Comparison of ENCODE assay signal across 23 cellular contexts in genomic region chr1:40311692-40312091, GRCh38. TPM values are rescaled to one million over a fixed set of nuclear protein-coding genes. Genes with fewer than 3 reads are reported as not detected.
A peak's percentile ranks its signal among the peaks of the same experiment; 100 is the strongest.
DNase-seq lines count a peak whose midpoint lies in the region; ATAC-seq and TF ChIP-seq lines count a peak whose summit lies in the region.
"Had no signal": no experiment of that assay in that cellular context is flagged by ENCODE, and none has a peak within 500 bp of the region (broad histone marks: within the 10 kb centered on the region; RNA-seq: fewer than 3 reads in every experiment).

No MANE protein-coding gene starts in this region.

- CTCF ChIA-PET in activated naive CD4-positive, alpha-beta T cell treated with anti-CD3 and anti-CD28 coated beads for 36 hours (lab: Charles Lee) = interaction anchor here (0.6 to 1.1 kb wide), 3 partner anchors 20 to 157 kb away, joined by 3 to 4 read pairs (median 4); no protein-coding TSS in a partner anchor

- no peak for TF ChIP-seq RAD21 in Ishikawa (IDR thresholded peaks at IDR 0.05; ENCODE audit: low read depth)

- ATAC-seq in activated naive CD4-positive, alpha-beta T cell treated with anti-CD3 and anti-CD28 coated beads, Interleukin-2, amount 50 U/mL, for 72 hours = no peak
- ATAC-seq in HG03378 (IDR thresholded peaks at IDR 0.05; ENCODE audit: unreplicated experiment) = no peak
- ATAC-seq: activated CD8-positive, alpha-beta T cell treated with anti-CD3 and anti-CD28 coated beads, Interleukin-2, amount 10 ng/mL, durations not matched to agents 7 days and 5 days; esophagus mucosa; left lobe of liver; PC-3 had no signal

- H3K27ac Mint-ChIP-seq in activated naive CD4-positive, alpha-beta T cell treated with anti-CD3 and anti-CD28 coated beads, Interleukin-2, amount 50 U/mL, for 72 hours = peak overlapping the region; percentile 41 to 62
- H3K27ac Mint-ChIP-seq in activated naive CD4-positive, alpha-beta T cell treated with anti-CD3 and anti-CD28 coated beads for 36 hours = no peak overlapping the region
- H3K27ac Mint-ChIP-seq in dendritic cell treated with granulocyte-macrophage colony-stimulating factor and Interleukin-4, amounts not matched to agents 40 ng/mL and 50 ng/mL, for 4 days = peak overlapping the region; percentile 52
- H3K27ac Mint-ChIP-seq in CD14-positive monocyte = peak overlapping the region in 1 of 7 donors; percentile 40
- H3K27ac Mint-ChIP-seq: stimulated activated naive CD8-positive, alpha-beta T cell treated with anti-CD3 and anti-CD28 coated beads, Interleukin-15, Interleukin-2, amounts not matched to agents 100 ng/mL and 50 ng/mL, for 24 hours had no signal

- H3K4me3 Mint-ChIP-seq in activated naive CD4-positive, alpha-beta T cell treated with anti-CD3 and anti-CD28 coated beads for 36 hours = no peak overlapping the region
- H3K4me3 Mint-ChIP-seq in dendritic cell treated with granulocyte-macrophage colony-stimulating factor and Interleukin-4, amounts not matched to agents 40 ng/mL and 50 ng/mL, for 4 days = no peak overlapping the region
- H3K4me3 Mint-ChIP-seq in CD14-positive monocyte = no peak overlapping the region
- H3K4me3 Mint-ChIP-seq: activated CD8-positive, alpha-beta T cell treated with anti-CD3 and anti-CD28 coated beads, Interleukin-2, amount 10 ng/mL, durations not matched to agents 7 days and 5 days; brain; stimulated activated naive CD8-positive, alpha-beta T cell treated with anti-CD3 and anti-CD28 coated beads, Interleukin-15, Interleukin-2, amounts not matched to agents 100 ng/mL and 50 ng/mL, for 24 hours had no signal

- intact Hi-C loops in activated naive CD4-positive, alpha-beta T cell treated with anti-CD3 and anti-CD28 coated beads for 36 hours (cut with micrococcal nuclease) = no loop called here
- intact Hi-C loops in dendritic cell treated with granulocyte-macrophage colony-stimulating factor and Interleukin-4, amounts not matched to agents 40 ng/mL and 50 ng/mL, for 4 days (cut with micrococcal nuclease) = loop anchor here (10.0 kb wide), 1 partner anchor 227 kb away; no protein-coding TSS in a partner anchor
- intact Hi-C loops in CD14-positive monocyte (cut with micrococcal nuclease) = loop anchor here (5.0 to 10.0 kb wide), 3 partner anchors 44 to 157 kb away; partner anchors contain the start of gene ZMPSTE24 (in 1 of the 2)

- no peaks in the 10 kb centered on the region for H3K36me3 ChIP-seq in WERI-Rb-1

- H3K4me1 Mint-ChIP-seq in activated naive CD4-positive, alpha-beta T cell treated with anti-CD3 and anti-CD28 coated beads for 36 hours (ENCODE audit: low read depth) = peaks cover 20% of the 10 kb centered on the region
- H3K4me1 Mint-ChIP-seq in dendritic cell treated with granulocyte-macrophage colony-stimulating factor and Interleukin-4, amounts not matched to agents 40 ng/mL and 50 ng/mL, for 4 days (ENCODE audit: low read depth) = peaks cover 48% of the 10 kb centered on the region
- peaks cover 41% of the 10 kb centered on the region for H3K4me1 Mint-ChIP-seq in CD14-positive monocyte

- TF ChIP-seq EP300 in Ishikawa (IDR thresholded peaks at IDR 0.05; ENCODE audit: borderline replicate concordance) = no peak

- no peaks in the 10 kb centered on the region for H3K9me3 ChIP-seq in WERI-Rb-1 (ENCODE audit: severe bottlenecking)
- H3K9me3 ChIP-seq: SK-N-SH, testis had no signal

- H3K9me3 Mint-ChIP-seq in activated naive CD4-positive, alpha-beta T cell treated with anti-CD3 and anti-CD28 coated beads, Interleukin-2, amount 50 U/mL, for 72 hours = no peaks in the 10 kb centered on the region
- no peaks in the 10 kb centered on the region for H3K9me3 Mint-ChIP-seq in activated naive CD4-positive, alpha-beta T cell treated with anti-CD3 and anti-CD28 coated beads for 36 hours
- no peaks in the 10 kb centered on the region for H3K9me3 Mint-ChIP-seq in dendritic cell treated with granulocyte-macrophage colony-stimulating factor and Interleukin-4, amounts not matched to agents 40 ng/mL and 50 ng/mL, for 4 days
- peaks cover 0 to 4% (median 0%) of the 10 kb centered on the region in 7 donors for H3K9me3 Mint-ChIP-seq in CD14-positive monocyte
- H3K9me3 Mint-ChIP-seq: stimulated activated naive CD8-positive, alpha-beta T cell treated with anti-CD3 and anti-CD28 coated beads, Interleukin-15, Interleukin-2, amounts not matched to agents 100 ng/mL and 50 ng/mL, for 24 hours had no signal

- no peak for DNase-seq in activated naive CD4-positive, alpha-beta T cell treated with anti-CD3 and anti-CD28 coated beads, Interleukin-2, amount 50 U/mL, for 72 hours (ENCODE audit: low spot score in 2 of 2)
- no peak for DNase-seq in activated naive CD4-positive, alpha-beta T cell treated with anti-CD3 and anti-CD28 coated beads for 36 hours
- DNase-seq in CD14-positive monocyte (ENCODE audit: low spot score) (no peak), WERI-Rb-1 (no peak)
- DNase-seq: ACHN, activated T-cell treated with anti-CD3 and anti-CD28 coated beads for 4 hours, amniotic stem cell, glutamatergic neuron, GOT3, NCI-H1417 treated with DMSO at 0.1 percent for 48 hours, NCI-H2081, NCI-H524 treated with DMSO at 0.1 percent for 48 hours, PC-3, SK-N-SH, testis had no signal

- no peak overlapping the region for H3K4me3 ChIP-seq in WERI-Rb-1 (ENCODE audit: low read depth, low read length)
- H3K4me3 ChIP-seq: testis had no signal

- no peaks in the 10 kb centered on the region for H3K36me3 Mint-ChIP-seq in activated naive CD4-positive, alpha-beta T cell treated with anti-CD3 and anti-CD28 coated beads, Interleukin-2, amount 50 U/mL, for 72 hours
- H3K36me3 Mint-ChIP-seq in activated naive CD4-positive, alpha-beta T cell treated with anti-CD3 and anti-CD28 coated beads for 36 hours (ENCODE audit: low read depth) = no peaks in the 10 kb centered on the region
- H3K36me3 Mint-ChIP-seq in dendritic cell treated with granulocyte-macrophage colony-stimulating factor and Interleukin-4, amounts not matched to agents 40 ng/mL and 50 ng/mL, for 4 days (ENCODE audit: low read depth) = no peaks in the 10 kb centered on the region
- H3K36me3 Mint-ChIP-seq in CD14-positive monocyte = peaks cover 7 to 8% of the 10 kb centered on the region in 2 donors
- H3K36me3 Mint-ChIP-seq: brain had no signal

- TF ChIP-seq CTCF in CD14-positive monocyte (IDR thresholded peaks at IDR 0.05) (no peak), WERI-Rb-1 (IDR thresholded peaks at IDR 0.05; ENCODE audit: low read depth, low read length) (no peak)

- H3K27me3 Mint-ChIP-seq in activated naive CD4-positive, alpha-beta T cell treated with anti-CD3 and anti-CD28 coated beads for 36 hours (ENCODE audit: low read depth) = no peaks in the 10 kb centered on the region
- peaks cover 24% of the 10 kb centered on the region for H3K27me3 Mint-ChIP-seq in dendritic cell treated with granulocyte-macrophage colony-stimulating factor and Interleukin-4, amounts not matched to agents 40 ng/mL and 50 ng/mL, for 4 days
- H3K27me3 Mint-ChIP-seq in CD14-positive monocyte (ENCODE audit: low read depth in 3 of 3) = peaks cover 10 to 25% (median 23%) of the 10 kb centered on the region in 3 donors

- no peak overlapping the region for H3K27ac ChIP-seq in WERI-Rb-1
- H3K27ac ChIP-seq: testis had no signal

- peaks cover 13% of the 10 kb centered on the region for H3K27me3 ChIP-seq in WERI-Rb-1 (ENCODE audit: insufficient read depth, low read depth, severe bottlenecking)
- H3K27me3 ChIP-seq: testis had no signal

TF ChIP-seq in Ishikawa, 13 proteins besides CTCF, POLR2A, EP300 and RAD21:
- TF ChIP-seq YY1 (IDR thresholded peaks at IDR 0.05; ENCODE audit: low read depth) (no peak), TAF1 (IDR thresholded peaks at IDR 0.05; ENCODE audit: low read depth) (no peak), NFIC (IDR thresholded peaks at IDR 0.05) (peak; percentile 28; the same call in 1 of the 2 replicates), CEBPB (IDR thresholded peaks at IDR 0.05) (no peak), TEAD4 (IDR thresholded peaks at IDR 0.05) (peak; percentile 48; the same call in 1 of the 2 replicates), EGR1 (IDR thresholded peaks at IDR 0.05) (no peak), FOXM1 (IDR thresholded peaks at IDR 0.05; ENCODE audit: borderline replicate concordance, low read depth) (no peak), CREB1 (IDR thresholded peaks at IDR 0.05; ENCODE audit: low read depth) (no peak), ZBTB7A (IDR thresholded peaks at IDR 0.05; ENCODE audit: low read depth) (no peak), MAX (IDR thresholded peaks at IDR 0.05) (no peak)
TF ChIP-seq in Ishikawa: peak in this region for 2.

RNA-seq across cellular contexts. Expression of gene COL9A2, which starts 5.4 kb away (rescaled TPM):
- total RNA-seq in activated naive CD4-positive, alpha-beta T cell treated with anti-CD3 and anti-CD28 coated beads, Interleukin-2, amount 50 U/mL, for 72 hours = 1 to 10 TPM; 7.0 to 9.6 TPM
- 1 to 10 TPM; 6.2 to 6.8 TPM for total RNA-seq in activated naive CD4-positive, alpha-beta T cell treated with anti-CD3 and anti-CD28 coated beads for 36 hours
- 1 to 10 TPM; 2.0 to 2.6 TPM for polyA plus RNA-seq in CD14-positive monocyte

RNA-seq across cellular contexts. Expression of gene ZMPSTE24, which starts 53.7 kb away (rescaled TPM):
- total RNA-seq in activated naive CD4-positive, alpha-beta T cell treated with anti-CD3 and anti-CD28 coated beads, Interleukin-2, amount 50 U/mL, for 72 hours = 10 to 100 TPM; 21.4 to 34.7 TPM
- 10 to 100 TPM; 13.2 to 14.7 TPM for total RNA-seq in activated naive CD4-positive, alpha-beta T cell treated with anti-CD3 and anti-CD28 coated beads for 36 hours
- 10 to 100 TPM; 36.0 to 45.6 TPM for polyA plus RNA-seq in CD14-positive monocyte
